Comparison of ENCODE assay signal across 8 cellular contexts in genomic region chr3:169812844-169813677, GRCh38. TPM values are rescaled to one million over a fixed set of nuclear protein-coding genes. Genes with fewer than 3 reads are reported as not detected.
DNase-seq lines count a peak whose midpoint lies in the region; ATAC-seq and TF ChIP-seq lines count a peak whose summit lies in the region.

TSS of gene LRRC34 (minus strand) at chr3:169812904. CDS start at chr3:169812548, 356 bp downstream.
TSS of gene LRRIQ4 (plus strand) at chr3:169812870. CDS start at chr3:169821922, 9,052 bp downstream.

- H3K23ac ChIP-seq in trophoblast cell (ENCODE audit: low read length): no peak within 1 kb of the TSS

- peak within 1 kb of the TSS; percentile 45 for H2AFZ ChIP-seq in trophoblast cell (ENCODE audit: insufficient read depth, low read length, poor library complexity)

- peaks cover 5% of the 10 kb centered on the region for H3K9me3 Mint-ChIP-seq in type B pancreatic cell

- no peak within 1 kb of the TSS for H3K9ac ChIP-seq in trophoblast cell (ENCODE audit: low read length)

- no peaks in the 10 kb centered on the region for H3K9me3 ChIP-seq in cardiac muscle cell (ENCODE audit: low read depth)
- H3K9me3 ChIP-seq in trophoblast cell (ENCODE audit: insufficient read depth, low read depth, low read length): no peaks in the 10 kb centered on the region

- no peaks in the 10 kb centered on the region for H3K79me2 ChIP-seq in trophoblast cell (ENCODE audit: control insufficient read depth, insufficient read depth, low read length, poor library complexity)

- H3K4me2 ChIP-seq in trophoblast cell (ENCODE audit: low read length): peak within 1 kb of the TSS; percentile 73

- peak within 1 kb of the TSS; percentile 86 for H3K4me3 ChIP-seq in Jurkat, Clone E6-1 (ENCODE audit: low read length)
- peak within 1 kb of the TSS; percentile 32 for H3K4me3 ChIP-seq in cardiac muscle cell
- H3K4me3 ChIP-seq in trophoblast cell (ENCODE audit: low read depth, low read length): peak within 1 kb of the TSS; percentile 69

- peak within 1 kb of the TSS; percentile 78 for H3K27ac Mint-ChIP-seq in type B pancreatic cell

- no peak for TF ChIP-seq CTCF in cardiac muscle cell (IDR thresholded peaks at IDR 0.05; ENCODE audit: low read depth, low read length)
- no peak for TF ChIP-seq CTCF in type B pancreatic cell (conservative IDR thresholded peaks at IDR 0.05)

- H3K27ac ChIP-seq in cardiac muscle cell (peak within 1 kb of the TSS; percentile 66), trophoblast cell (ENCODE audit: low read depth, low read length) (no peak within 1 kb of the TSS)

- H4K91ac ChIP-seq in trophoblast cell (ENCODE audit: low read depth, low read length): peak within 1 kb of the TSS; percentile 63

- no peaks in the 10 kb centered on the region for H3K36me3 ChIP-seq in cardiac muscle cell
- no peaks in the 10 kb centered on the region for H3K36me3 ChIP-seq in trophoblast cell (ENCODE audit: control insufficient read depth in 1 of 2, insufficient read depth in 2 of 2, low read length in 2 of 2)

- peak within 1 kb of the TSS; percentile 14 for H3K18ac ChIP-seq in trophoblast cell (ENCODE audit: low read length)

- peak; percentile 48 for TF ChIP-seq POLR2A in Raji (IDR thresholded peaks at IDR 0.05; ENCODE audit: insufficient read depth, low read depth, low read length)

- no peaks in the 10 kb centered on the region for H3K27me3 ChIP-seq in cardiac muscle cell
- no peaks in the 10 kb centered on the region for H3K27me3 ChIP-seq in trophoblast cell (ENCODE audit: insufficient read depth, low read length)

- WGBS in trophoblast cell (ENCODE audit: extremely low coverage, insufficient coverage, insufficient read length): no CpG with 5 or more reads among the region's 20 CpGs

- H2BK5ac ChIP-seq in trophoblast cell (ENCODE audit: low read depth, low read length, poor library complexity): no peak within 1 kb of the TSS

- peaks cover 7% of the 10 kb centered on the region for H3K27me3 Mint-ChIP-seq in type B pancreatic cell

- no peak within 1 kb of the TSS for H2BK12ac ChIP-seq in trophoblast cell (ENCODE audit: low read length)

- peak within 1 kb of the TSS; percentile 60 for H3K14ac ChIP-seq in trophoblast cell (ENCODE audit: low read length)

- peaks cover 2% of the 10 kb centered on the region for H3K79me1 ChIP-seq in trophoblast cell (ENCODE audit: low read length)

- no peak within 1 kb of the TSS for H2AK5ac ChIP-seq in trophoblast cell (ENCODE audit: low read length)

- H3K4me1 Mint-ChIP-seq in type B pancreatic cell (ENCODE audit: unreplicated experiment): peaks cover 25% of the 10 kb centered on the region

- no peak within 1 kb of the TSS for H2BK120ac ChIP-seq in trophoblast cell (ENCODE audit: insufficient read depth, low read length, poor library complexity)

- peak within 1 kb of the TSS; percentile 50 for H4K8ac ChIP-seq in trophoblast cell (ENCODE audit: low read depth, low read length)

- H3K36me3 Mint-ChIP-seq in type B pancreatic cell: peaks cover 3% of the 10 kb centered on the region

- peak; percentile 97 for DNase-seq in COR-L47 (lab: John Stamatoyannopoulos, UW)
- peak; percentile 91 for DNase-seq in Jurkat, Clone E6-1 (ENCODE audit: low read depth, low spot score)
- peak; percentile 66 for DNase-seq in activated naive CD4-positive, alpha-beta T cell treated with anti-CD3 and anti-CD28 coated beads, Interleukin-2, amount 50 U/mL, for 16 hours
- peak; percentile 46 to 88 for DNase-seq in cardiac muscle cell (ENCODE audit: low read depth in 1 of 2, low spot score in 1 of 2)
- peak in 1 of 2 donors; percentile 21 for DNase-seq in trophoblast cell
- DNase-seq in type B pancreatic cell (ENCODE audit: extremely low spot score, unreplicated experiment): no peak

- ATAC-seq in GM21447 (IDR thresholded peaks at IDR 0.05; ENCODE audit: unreplicated experiment): peak; percentile 63

- H3K4me1 ChIP-seq in cardiac muscle cell (ENCODE audit: low read depth): peaks cover 13% of the 10 kb centered on the region
- peaks cover 0 to 3% of the 10 kb centered on the region in 2 experiments for H3K4me1 ChIP-seq in trophoblast cell (ENCODE audit: control insufficient read depth in 1 of 2, insufficient read depth in 2 of 2, low read length in 2 of 2)

- H3K4ac ChIP-seq in trophoblast cell (ENCODE audit: low read depth, low read length): no peak within 1 kb of the TSS

- H4K12ac ChIP-seq in trophoblast cell (ENCODE audit: low read depth, low read length): peak within 1 kb of the TSS; percentile 21

- H3K4me3 Mint-ChIP-seq in type B pancreatic cell: peak within 1 kb of the TSS; percentile 92

RNA-seq across cellular contexts. Expression of gene LRRC34, which starts in this region (rescaled TPM):
- 7.4 TPM for polyA plus RNA-seq in Jurkat, Clone E6-1 (2012; ENCODE audit: insufficient read depth, insufficient read length)
- 4.4 and 6.8 TPM in 2 replicates for total RNA-seq in cardiac muscle cell
- 5.2 and 6.9 TPM in 2 replicates for polyA plus RNA-seq in cardiac muscle cell
- 0.37 and 0.49 TPM in 2 replicates for polyA plus RNA-seq in trophoblast cell (2013)
- total RNA-seq in type B pancreatic cell (ENCODE audit: low replicate concordance): 2.7 and 4.0 TPM in 2 replicates

RNA-seq across cellular contexts. Expression of gene LRRIQ4, which starts in this region (rescaled TPM):
- polyA plus RNA-seq in Jurkat, Clone E6-1 (2012; ENCODE audit: insufficient read depth, insufficient read length): not detected
- 0.15 TPM in 1 of 2 replicates, not detected in the other for total RNA-seq in cardiac muscle cell
- 0.34 TPM in 1 of 2 replicates, not detected in the other for polyA plus RNA-seq in cardiac muscle cell
- 0.03 TPM in 2 replicates for polyA plus RNA-seq in trophoblast cell (2013)
- not detected in 2 replicates for total RNA-seq in type B pancreatic cell (ENCODE audit: low replicate concordance)

Comparison
In these comparisons a context has a peak if more than half of its experiments do, and no peak if none do; other contexts are left out.
1. H3K4me3 ChIP-seq: peak in every context shown above with its lines; median percentile 86 in Jurkat, Clone E6-1; 69 in trophoblast cell; 32 in cardiac muscle cell.